ENCODE assay signal across 7 cellular contexts in genomic region chr9:86944974-86945867, GRCh38. TPM values are rescaled to one million over a fixed set of nuclear protein-coding genes. Genes with fewer than 3 reads are reported as not detected.
DNase-seq lines count a peak whose midpoint lies in the region; FAIRE-seq and TF ChIP-seq lines count a peak whose summit lies in the region.

No MANE protein-coding gene starts in this region.

- H3K27me3 ChIP-seq in HUES64 (ENCODE audit: insufficient read depth, low read length) (peaks cover 70% of the 10 kb centered on the region), stomach (peaks cover 0 to 39% (median 0%) of the 10 kb centered on the region in 3 donors)

- intact Hi-C loops in kidney (cut with DNase I), result no loop called here
- intact Hi-C loops in stomach (cut with DNase I; ENCODE audit: low total_unique reads), result no loop called here

- no peaks in the 10 kb centered on the region for H3K9me3 ChIP-seq in HUES64 (ENCODE audit: insufficient read depth, low read depth, low read length)
- H3K9me3 ChIP-seq in kidney (ENCODE audit: control insufficient read depth in 1 of 2, low read length in 2 of 2), result no peaks in the 10 kb centered on the region
- no peaks in the 10 kb centered on the region for H3K9me3 ChIP-seq in stomach

- TF ChIP-seq CTCF in astrocyte of the spinal cord (IDR thresholded peaks at IDR 0.05; ENCODE audit: low read depth, low read length), result no peak
- TF ChIP-seq CTCF in kidney (IDR thresholded peaks at IDR 0.05; ENCODE audit: borderline replicate concordance, extremely low read depth, insufficient read depth), result no peak
- TF ChIP-seq CTCF in stomach (IDR thresholded peaks at IDR 0.05), result no peak

- no peak for TF ChIP-seq POLR2A in stomach (IDR thresholded peaks at IDR 0.05)
- TF ChIP-seq POLR2A in GM12891 (IDR thresholded peaks at IDR 0.05; ENCODE audit: low read depth, low read length), result no peak

- H3K4me3 ChIP-seq in HUES64 (ENCODE audit: low read length) (peak overlapping the region; percentile 81), astrocyte of the spinal cord (ENCODE audit: low read depth, low read length) (peak overlapping the region; percentile 70), kidney (ENCODE audit: low read length in 2 of 2) (peak overlapping the region; percentile 73 to 75), stomach (peak overlapping the region; percentile 80 to 95 (median 86))

- H3K27ac ChIP-seq in HUES64 (ENCODE audit: low read depth, low read length) (no peak overlapping the region), kidney (ENCODE audit: low read depth in 2 of 2, low read length in 2 of 2) (peak overlapping the region; percentile 89 to 96), stomach (peak overlapping the region; percentile 82 to 94 (median 92))

- in situ Hi-C loops in astrocyte of the spinal cord (cut with HindIII; ENCODE audit: low sequenced_read_pairs), result no loop called here

- DNase-seq in astrocyte of the spinal cord (ENCODE audit: low read depth, low spot score) (peak; percentile 27), kidney (peak; percentile 75), stomach (no peak), GM12891 (ENCODE audit: insufficient read length, low spot score) (no peak), NCI-H748 treated with DMSO at 0.1 percent for 48 hours (lab: John Stamatoyannopoulos, UW) (no peak), occipital lobe (lab: John Stamatoyannopoulos, UW) (no peak)

- 1% methylated on average over 39 of the region's 41 CpGs for WGBS in HUES64
- 3 to 12% (median 7%) methylated on average over 21 to 41 of the region's 41 CpGs for WGBS in stomach, 5 donors

- TF ChIP-seq EP300 in stomach (IDR thresholded peaks at IDR 0.05), result no peak

- peak overlapping the region; percentile 82 for H3K9ac ChIP-seq in HUES64 (ENCODE audit: low read depth, low read length)
- peak overlapping the region; percentile 48 to 71 for H3K9ac ChIP-seq in kidney (ENCODE audit: low read length in 2 of 2)

- peaks cover 59% of the 10 kb centered on the region for H3K4me1 ChIP-seq in HUES64 (ENCODE audit: insufficient read depth, low read length)
- peaks cover 7 to 13% of the 10 kb centered on the region in 2 donors for H3K4me1 ChIP-seq in kidney (ENCODE audit: control insufficient read depth in 1 of 2, insufficient read depth in 1 of 2, low read depth in 1 of 2, low read length in 2 of 2)
- peaks cover 24 to 56% (median 39%) of the 10 kb centered on the region in 4 donors for H3K4me1 ChIP-seq in stomach

- no peak for FAIRE-seq in kidney (lab: Jason Lieb, UNC)
- no peak for FAIRE-seq in GM12891 (lab: Jason Lieb, UNC)

- H3K36me3 ChIP-seq in HUES64 (ENCODE audit: insufficient read depth, low read length) (no peaks in the 10 kb centered on the region), kidney (ENCODE audit: control insufficient read depth in 1 of 2, insufficient read depth in 2 of 2, low read length in 2 of 2) (no peaks in the 10 kb centered on the region), stomach (no peaks in the 10 kb centered on the region)

TF ChIP-seq in GM12891, 5 proteins besides CTCF, POLR2A, EP300 and RAD21:
- no peak for TF ChIP-seq SPI1 (IDR thresholded peaks at IDR 0.05; ENCODE audit: low read depth, low read length)
- TF ChIP-seq TAF1 (IDR thresholded peaks at IDR 0.05; ENCODE audit: low read depth, low read length), result no peak
- TF ChIP-seq POU2F2 (IDR thresholded peaks at IDR 0.05; ENCODE audit: low read depth, low read length), result no peak
- TF ChIP-seq POLR2AphosphoS5 (IDR thresholded peaks at IDR 0.05; ENCODE audit: low read depth, low read length), result no peak
- TF ChIP-seq PAX5 (IDR thresholded peaks at IDR 0.05; ENCODE audit: insufficient read depth, low read length, severe bottlenecking), result no peak

RNA-seq across cellular contexts. Expression of gene GAS1, which starts 2.1 kb away (rescaled TPM):
- polyA plus RNA-seq in HUES64 (2013, experiment 1 of 2), result 7.1 TPM
- polyA plus RNA-seq in HUES64 (2013, experiment 2 of 2), result 11.8 TPM
- total RNA-seq in kidney (8.2 TPM), stomach (100 to 1,000 TPM in 1 of 5 donors, 10 to 100 TPM in 4; 25.4 to 103 (median 33.3) TPM), occipital lobe (33.5 TPM)
- polyA plus RNA-seq in kidney (ENCODE audit: insufficient read depth, low read depth, low replicate concordance) (5.8 TPM), stomach (1 to 10 TPM in 1 of 3 donors, under 1 TPM in 2; 0.87 to 2.5 (median 0.92) TPM)
- polyA plus RNA-seq in GM12891 (2012; ENCODE audit: low read depth, missing spikeins), result not detected

Comparison
In these comparisons a context has a peak if more than half of its experiments do, and no peak if none do; other contexts are left out.
1. DNase-seq: peak in astrocyte of the spinal cord (single experiment) and kidney (single experiment); none in stomach (single experiment), GM12891 (single experiment), NCI-H748 treated with DMSO at 0.1 percent for 48 hours (single experiment) and occipital lobe (single experiment).
2. Peak in every context shown above with its lines, with median percentiles within 50 percentile points of each other: H3K4me3 ChIP-seq.